ENCODE assay signal across 14 cellular contexts in genomic region chr10:96505150-96506136, GRCh38.
"Had no signal": no experiment of that assay in that cellular context is flagged by ENCODE, and none has a peak within 500 bp of the region (broad histone marks: within the 10 kb centered on the region; RNA-seq: fewer than 3 reads in every experiment).

No MANE protein-coding gene starts in this region.

- DNase-seq: activated CD4-positive, alpha-beta T cell treated with anti-CD3 and anti-CD28 coated beads, Interleukin-2, amount 50 U/mL, for 4 hours; activated CD4-positive, CD25-positive, alpha-beta regulatory T cell; activated gamma-delta T cell; activated T-cell treated with anti-CD3 and anti-CD28 coated beads, Interleukin-2, amount 50 U/mL, for 1 hour; amygdala; esophagus squamous epithelium; foreskin fibroblast; head of caudate nucleus; kidney; ovary; stimulated activated CD4-positive, alpha-beta T cell treated with anti-CD3 and anti-CD28 coated beads, Interleukin-4, amount 100 ng/mL, for 4 hours; stomach; thyroid gland had no signal

- H3K9me3 ChIP-seq: esophagus squamous epithelium, ovary, stomach, thyroid gland, vagina had no signal

- H3K4me1 ChIP-seq: stomach, thyroid gland, vagina had no signal

- H3K27me3 ChIP-seq: ovary, thyroid gland, vagina had no signal

- FAIRE-seq: kidney had no signal

- H3K27ac ChIP-seq: esophagus squamous epithelium, ovary, stomach, thyroid gland, vagina had no signal

- H3K4me3 ChIP-seq: esophagus squamous epithelium, ovary, stomach, thyroid gland, vagina had no signal

- H3K36me3 ChIP-seq: esophagus squamous epithelium, ovary, stomach, thyroid gland, vagina had no signal
